In genomic region chr14:68936476-68936875, GRCh38 we compare ENCODE assay signal across 11 cellular contexts. TPM values are rescaled to one million over a fixed set of nuclear protein-coding genes. Genes with fewer than 3 reads are reported as not detected.
DNase-seq lines count a peak whose midpoint lies in the region; ATAC-seq and TF ChIP-seq lines count a peak whose summit lies in the region.
"Had no signal": no experiment of that assay in that cellular context is flagged by ENCODE, and none has a peak within 500 bp of the region (broad histone marks: within the 10 kb centered on the region; RNA-seq: fewer than 3 reads in every experiment).

No MANE protein-coding gene starts in this region.

- H3K4me3 Mint-ChIP-seq in activated CD8-positive, alpha-beta T cell treated with anti-CD3 and anti-CD28 coated beads for 36 hours, result no peak overlapping the region
- H3K4me3 Mint-ChIP-seq in activated CD8-positive, alpha-beta T cell treated with anti-CD3 and anti-CD28 coated beads, Interleukin-2, amount 10 ng/mL, durations not matched to agents 7 days and 5 days, result no peak overlapping the region
- H3K4me3 Mint-ChIP-seq: memory B cell had no signal

- H3K27me3 ChIP-seq in endocrine pancreas (ENCODE audit: control insufficient read depth, insufficient read depth, low read length) (no peaks in the 10 kb centered on the region), muscle layer of duodenum (ENCODE audit: low read depth, low read length) (no peaks in the 10 kb centered on the region), tibial artery (no peaks in the 10 kb centered on the region)

- no peak for DNase-seq in activated CD8-positive, alpha-beta T cell treated with anti-CD3 and anti-CD28 coated beads for 36 hours
- no peak for DNase-seq in activated CD8-positive, alpha-beta T cell treated with anti-CD3 and anti-CD28 coated beads, Interleukin-2, amount 10 ng/mL, durations not matched to agents 7 days and 5 days
- DNase-seq in tibial artery, result no peak
- no peak for DNase-seq in T-helper 9 cell
- DNase-seq: NCI-H446 had no signal

- intact Hi-C loops in activated CD8-positive, alpha-beta T cell treated with anti-CD3 and anti-CD28 coated beads for 36 hours (cut with micrococcal nuclease), result no loop called here
- intact Hi-C loops in tibial artery (cut with DNase I; ENCODE audit: low total_unique reads), result no loop called here

- H3K36me3 ChIP-seq in endocrine pancreas (ENCODE audit: control insufficient read depth, insufficient read depth, low read length) (no peaks in the 10 kb centered on the region), muscle layer of duodenum (ENCODE audit: control insufficient read depth in 1 of 2, insufficient read depth in 2 of 2, low read length in 2 of 2) (no peaks in the 10 kb centered on the region), tibial artery (no peaks in the 10 kb centered on the region)

- peaks cover 85% of the 10 kb centered on the region for H3K4me1 Mint-ChIP-seq in activated CD8-positive, alpha-beta T cell treated with anti-CD3 and anti-CD28 coated beads for 36 hours (ENCODE audit: low read depth)
- H3K4me1 Mint-ChIP-seq in activated CD8-positive, alpha-beta T cell treated with anti-CD3 and anti-CD28 coated beads, Interleukin-2, amount 10 ng/mL, durations not matched to agents 7 days and 5 days (ENCODE audit: low read depth), result peaks cover 51% of the 10 kb centered on the region
- H3K4me1 Mint-ChIP-seq: memory B cell had no signal

- peak overlapping the region; percentile 23 for H3K9ac ChIP-seq in endocrine pancreas (ENCODE audit: control insufficient read depth, insufficient read depth, low read length)

- no peaks in the 10 kb centered on the region for H3K9me3 ChIP-seq in endocrine pancreas (ENCODE audit: control insufficient read depth, low read length)
- no peaks in the 10 kb centered on the region for H3K9me3 ChIP-seq in muscle layer of duodenum (ENCODE audit: control insufficient read depth in 1 of 2, low read length in 2 of 2)
- no peaks in the 10 kb centered on the region for H3K9me3 ChIP-seq in tibial artery

- ATAC-seq in activated CD8-positive, alpha-beta T cell treated with anti-CD3 and anti-CD28 coated beads for 36 hours, result no peak
- ATAC-seq in activated CD8-positive, alpha-beta T cell treated with anti-CD3 and anti-CD28 coated beads, Interleukin-2, amount 10 ng/mL, durations not matched to agents 7 days and 5 days, result no peak
- ATAC-seq in GM21737 (IDR thresholded peaks at IDR 0.05; ENCODE audit: unreplicated experiment), result no peak
- no peak for ATAC-seq in GM21619 (IDR thresholded peaks at IDR 0.05; ENCODE audit: unreplicated experiment)
- ATAC-seq: activated CD4-positive, CD25-positive, alpha-beta regulatory T cell treated with anti-CD3 and anti-CD28 coated beads, Interleukin-2, amount 50 U/mL, for 24 hours had no signal

- H3K36me3 Mint-ChIP-seq in activated CD8-positive, alpha-beta T cell treated with anti-CD3 and anti-CD28 coated beads for 36 hours (ENCODE audit: low read depth), result peaks cover 11% of the 10 kb centered on the region
- peaks cover 2% of the 10 kb centered on the region for H3K36me3 Mint-ChIP-seq in activated CD8-positive, alpha-beta T cell treated with anti-CD3 and anti-CD28 coated beads, Interleukin-2, amount 10 ng/mL, durations not matched to agents 7 days and 5 days (ENCODE audit: low read depth)
- H3K36me3 Mint-ChIP-seq: memory B cell had no signal

- no peaks in the 10 kb centered on the region for H3K9me3 Mint-ChIP-seq in activated CD8-positive, alpha-beta T cell treated with anti-CD3 and anti-CD28 coated beads for 36 hours
- no peaks in the 10 kb centered on the region for H3K9me3 Mint-ChIP-seq in activated CD8-positive, alpha-beta T cell treated with anti-CD3 and anti-CD28 coated beads, Interleukin-2, amount 10 ng/mL, durations not matched to agents 7 days and 5 days (ENCODE audit: insufficient read depth)
- H3K9me3 Mint-ChIP-seq: memory B cell had no signal

- peak overlapping the region; percentile 5 for H3K27ac Mint-ChIP-seq in activated CD8-positive, alpha-beta T cell treated with anti-CD3 and anti-CD28 coated beads for 36 hours
- H3K27ac Mint-ChIP-seq in activated CD8-positive, alpha-beta T cell treated with anti-CD3 and anti-CD28 coated beads, Interleukin-2, amount 10 ng/mL, durations not matched to agents 7 days and 5 days, result no peak overlapping the region
- H3K27ac Mint-ChIP-seq: memory B cell had no signal

- H3K27me3 Mint-ChIP-seq in activated CD8-positive, alpha-beta T cell treated with anti-CD3 and anti-CD28 coated beads for 36 hours, result no peaks in the 10 kb centered on the region
- no peaks in the 10 kb centered on the region for H3K27me3 Mint-ChIP-seq in activated CD8-positive, alpha-beta T cell treated with anti-CD3 and anti-CD28 coated beads, Interleukin-2, amount 10 ng/mL, durations not matched to agents 7 days and 5 days (ENCODE audit: low read depth)

- peak overlapping the region; percentile 86 for H3K27ac ChIP-seq in muscle layer of duodenum (ENCODE audit: low read length)
- H3K27ac ChIP-seq in tibial artery, result peak overlapping the region; percentile 97 to 100

- CTCF ChIA-PET in activated CD8-positive, alpha-beta T cell treated with anti-CD3 and anti-CD28 coated beads for 36 hours (lab: Charles Lee), result interaction anchor here (5.2 kb wide), 1 partner anchor 11 kb away, joined by 38 read pairs; no protein-coding TSS in a partner anchor
- CTCF ChIA-PET in activated CD8-positive, alpha-beta T cell treated with anti-CD3 and anti-CD28 coated beads, Interleukin-2, amount 10 ng/mL, durations not matched to agents 7 days and 5 days (lab: Charles Lee), result interaction anchor here (1.3 to 3.9 kb wide), 3 partner anchors 9 to 12 kb away, joined by 3 to 22 read pairs (median 8); no protein-coding TSS in a partner anchor

- H3K4me3 ChIP-seq in endocrine pancreas (ENCODE audit: control insufficient read depth, insufficient read depth, low read length) (no peak overlapping the region), muscle layer of duodenum (ENCODE audit: low read depth in 1 of 2, low read length in 2 of 2) (peak overlapping the region in 1 of 2 donors; percentile 42), tibial artery (peak overlapping the region in 1 of 2 donors; percentile 27)

- H3K4me1 ChIP-seq in endocrine pancreas (ENCODE audit: control insufficient read depth, insufficient read depth, low read length) (peaks cover 11% of the 10 kb centered on the region), muscle layer of duodenum (ENCODE audit: control insufficient read depth in 1 of 2, insufficient read depth in 2 of 2, low read length in 2 of 2) (peaks cover 46 to 60% of the 10 kb centered on the region in 2 donors), tibial artery (peaks cover 9 to 98% (median 90%) of the 10 kb centered on the region in 4 donors)

- POLR2A ChIA-PET in activated CD8-positive, alpha-beta T cell treated with anti-CD3 and anti-CD28 coated beads for 36 hours (lab: Charles Lee), result interaction anchor here (1.3 kb wide), 1 partner anchor 9 kb away, joined by 4 read pairs; no protein-coding TSS in a partner anchor
- POLR2A ChIA-PET in activated CD8-positive, alpha-beta T cell treated with anti-CD3 and anti-CD28 coated beads, Interleukin-2, amount 10 ng/mL, durations not matched to agents 7 days and 5 days (lab: Charles Lee), result no interaction called here

- TF ChIP-seq CTCF in activated CD8-positive, alpha-beta T cell treated with anti-CD3 and anti-CD28 coated beads for 36 hours (IDR thresholded peaks at IDR 0.05), result no peak
- no peak for TF ChIP-seq CTCF in tibial artery (IDR thresholded peaks at IDR 0.05)

RNA-seq across cellular contexts. Expression of gene ACTN1, which starts 42.6 kb away (rescaled TPM):
- 100 to 1,000 TPM; 214 TPM for total RNA-seq in activated CD8-positive, alpha-beta T cell treated with anti-CD3 and anti-CD28 coated beads for 36 hours
- 10 to 100 TPM; 51.4 to 56.1 TPM for total RNA-seq in activated CD8-positive, alpha-beta T cell treated with anti-CD3 and anti-CD28 coated beads, Interleukin-2, amount 10 ng/mL, durations not matched to agents 7 days and 5 days
